ENCODE assay signal across 9 cellular contexts in the genomic region with DNA sequence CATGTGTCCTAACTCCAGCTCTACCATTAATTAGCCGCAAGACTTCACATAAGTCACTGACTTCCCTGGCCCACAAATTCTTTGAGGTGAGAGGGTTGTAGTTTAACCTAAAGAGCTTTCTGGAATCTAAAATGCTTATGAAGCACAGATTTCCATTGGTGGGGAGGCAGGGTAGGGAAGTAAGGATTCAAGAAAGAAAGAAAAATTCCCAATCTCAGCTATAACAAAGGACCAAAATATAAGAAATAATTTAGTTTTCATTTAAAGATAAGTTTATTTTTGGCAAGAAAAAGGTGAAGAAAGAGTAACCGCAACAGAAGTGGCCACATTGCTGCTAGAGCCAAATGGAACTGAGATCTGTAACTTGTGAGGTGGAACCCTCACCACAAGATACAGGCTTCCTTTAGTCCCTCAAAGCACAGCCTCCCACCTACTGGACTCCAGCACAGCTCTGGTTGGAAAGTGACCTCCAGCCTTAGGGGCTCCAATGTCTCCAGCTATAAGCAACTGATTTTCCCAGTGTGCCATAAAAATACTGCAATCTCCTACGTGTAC.
DNase-seq lines count a peak whose midpoint lies in the region; ATAC-seq lines count a peak whose summit lies in the region.
"Had no signal": no experiment of that assay in that cellular context is flagged by ENCODE, and none has a peak within 500 bp of the region (broad histone marks: within the 10 kb centered on the region; RNA-seq: fewer than 3 reads in every experiment).

No MANE protein-coding gene starts in this region.

- H3K9me3 Mint-ChIP-seq in activated naive CD8-positive, alpha-beta T cell (ENCODE audit: low read depth) = no peaks in the 10 kb centered on the region
- no peaks in the 10 kb centered on the region for H3K9me3 Mint-ChIP-seq in stimulated activated naive B cell treated with anti-CD40 and anti-IgM and Interleukin-4, amounts not matched to agents 10 μg/mL and 1 μg/mL and 100 μg/mL, for 72 hours

- ATAC-seq in HG02938 (IDR thresholded peaks at IDR 0.05; ENCODE audit: unreplicated experiment) (peak; percentile 30), HG03139 (IDR thresholded peaks at IDR 0.05; ENCODE audit: unreplicated experiment) (no peak), GM18519 (IDR thresholded peaks at IDR 0.05; ENCODE audit: low FRiP score, unreplicated experiment) (no peak)
- ATAC-seq in stimulated activated naive B cell treated with anti-CD40 and anti-IgM and Interleukin-4, amounts not matched to agents 10 μg/mL and 1 μg/mL and 100 μg/mL, for 72 hours (replicated peaks) = peak; percentile 32

- H3K27ac Mint-ChIP-seq in activated naive CD8-positive, alpha-beta T cell = peak overlapping the region; percentile 99
- H3K27ac Mint-ChIP-seq in stimulated activated naive B cell treated with anti-CD40 and anti-IgM and Interleukin-4, amounts not matched to agents 10 μg/mL and 1 μg/mL and 100 μg/mL, for 72 hours = peak overlapping the region; percentile 82

- H3K27me3 Mint-ChIP-seq in activated naive CD8-positive, alpha-beta T cell = no peaks in the 10 kb centered on the region
- H3K27me3 Mint-ChIP-seq in stimulated activated naive B cell treated with anti-CD40 and anti-IgM and Interleukin-4, amounts not matched to agents 10 μg/mL and 1 μg/mL and 100 μg/mL, for 72 hours = no peaks in the 10 kb centered on the region

- peaks cover 92% of the 10 kb centered on the region for H3K4me1 Mint-ChIP-seq in activated naive CD8-positive, alpha-beta T cell (ENCODE audit: low read depth)
- peaks cover 51 to 89% of the 10 kb centered on the region in 2 donors for H3K4me1 Mint-ChIP-seq in stimulated activated naive B cell treated with anti-CD40 and anti-IgM and Interleukin-4, amounts not matched to agents 10 μg/mL and 1 μg/mL and 100 μg/mL, for 72 hours

- DNase-seq in NK-92 treated with Interleukin-12 subunit alpha and Interleukin-12 subunit beta, amount 100 ng/mL, for 24 hours (lab: John Stamatoyannopoulos, UW) = peak; percentile 36
- DNase-seq in NK-92 (lab: John Stamatoyannopoulos, UW; ENCODE audit: unreplicated experiment) = no peak
- DNase-seq in stimulated activated naive B cell treated with anti-CD40 and anti-IgM and Interleukin-4, amounts not matched to agents 10 μg/mL and 1 μg/mL and 100 μg/mL, for 72 hours = no peak
- DNase-seq in effector CD4-positive, alpha-beta T cell = no peak
- DNase-seq: central memory CD4-positive, alpha-beta T cell had no signal

- peaks cover 27% of the 10 kb centered on the region for H3K36me3 Mint-ChIP-seq in activated naive CD8-positive, alpha-beta T cell
- peaks cover 37 to 55% of the 10 kb centered on the region in 2 donors for H3K36me3 Mint-ChIP-seq in stimulated activated naive B cell treated with anti-CD40 and anti-IgM and Interleukin-4, amounts not matched to agents 10 μg/mL and 1 μg/mL and 100 μg/mL, for 72 hours

- H3K4me3 Mint-ChIP-seq in activated naive CD8-positive, alpha-beta T cell = peak overlapping the region; percentile 76
- H3K4me3 Mint-ChIP-seq in stimulated activated naive B cell treated with anti-CD40 and anti-IgM and Interleukin-4, amounts not matched to agents 10 μg/mL and 1 μg/mL and 100 μg/mL, for 72 hours = peak overlapping the region; percentile 25 to 61

Comparison
In these comparisons a context has a peak if more than half of its experiments do, and no peak if none do; other contexts are left out.
1. ATAC-seq: peak in HG02938 (single experiment) and stimulated activated naive B cell treated with anti-CD40 and anti-IgM and Interleukin-4, amounts not matched to agents 10 μg/mL and 1 μg/mL and 100 μg/mL, for 72 hours (2 of 2); none in HG03139 (single experiment) and GM18519 (single experiment).